8 cellular contexts compared by ENCODE assay signal in the genomic region with DNA sequence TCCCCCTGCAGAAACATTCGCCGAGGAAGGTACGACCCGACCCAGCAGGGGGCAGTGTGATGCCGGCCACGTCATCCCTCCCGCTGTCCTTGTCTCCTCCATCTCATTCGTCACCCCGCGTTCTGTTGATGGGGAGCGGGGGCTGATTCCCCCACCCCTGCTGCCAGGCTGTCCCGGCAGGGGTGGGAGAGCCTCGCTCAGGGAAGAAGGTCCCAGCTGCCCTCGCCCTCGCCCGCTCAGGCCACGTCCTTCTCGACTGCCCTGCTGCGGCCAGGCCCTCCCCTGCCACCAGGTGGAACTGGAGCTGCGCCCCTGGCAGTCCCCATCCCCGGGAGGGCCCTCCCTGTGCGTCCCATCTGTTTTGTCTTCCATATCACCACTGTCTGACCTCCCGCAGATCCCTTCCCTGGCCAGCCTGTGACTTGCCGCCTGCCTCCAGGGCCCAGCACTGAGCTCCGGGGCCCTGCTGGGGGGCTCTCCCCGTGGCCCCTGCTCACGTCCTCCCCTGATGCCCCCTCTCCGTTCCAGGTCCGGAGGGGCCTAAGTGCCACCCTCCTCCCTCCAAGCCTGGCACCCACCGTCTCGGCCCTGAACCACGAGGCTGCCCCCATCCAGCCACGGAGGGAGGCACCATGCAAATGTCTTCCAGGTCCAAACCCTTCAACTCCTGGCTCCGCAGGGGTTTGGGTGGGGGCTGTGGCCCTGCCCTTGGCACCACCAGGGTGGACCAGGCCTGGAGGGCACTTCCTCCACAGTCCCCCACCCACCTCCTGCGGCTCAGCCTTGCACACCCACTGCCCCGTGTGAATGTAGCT. TPM values are rescaled to one million over a fixed set of nuclear protein-coding genes. Genes with fewer than 3 reads are reported as not detected.
DNase-seq lines count a peak whose midpoint lies in the region; ATAC-seq and TF ChIP-seq lines count a peak whose summit lies in the region.

No MANE protein-coding gene starts in this region.

- POLR2A ChIA-PET in SK-N-SH (lab: Yijun Ruan, JAX): interaction anchor here (0.7 to 1.5 kb wide), 3 partner anchors 8 to 273 kb away, joined by 3 to 5 read pairs (median 3); no protein-coding TSS in a partner anchor

- TF ChIP-seq CTCF in DOHH2 (IDR thresholded peaks at IDR 0.05; ENCODE audit: low read depth, low read length, poor library complexity, severe bottlenecking): peak; percentile 96
- peak; percentile 96 for TF ChIP-seq CTCF in SK-N-SH (IDR thresholded peaks at IDR 0.05)
- peak; percentile 87 for TF ChIP-seq CTCF in osteocyte (IDR thresholded peaks at IDR 0.05)

- 33% methylated on average over 21 of the region's 36 CpGs for WGBS in SK-N-SH (ENCODE audit: low lambda C conversion rate)

- TF ChIP-seq EP300 in SK-N-SH (IDR thresholded peaks at IDR 0.05; ENCODE audit: borderline replicate concordance in 1 of 2, low read depth in 1 of 2, low read length in 1 of 2): no peak

- H3K4me1 ChIP-seq in DOHH2 (ENCODE audit: control insufficient read depth, low read length): peaks cover 25% of the 10 kb centered on the region
- peaks cover 0 to 30% of the 10 kb centered on the region in 2 experiments; a peak in 1 of 4 replicates for H3K4me1 ChIP-seq in SK-N-SH (ENCODE audit: control insufficient read depth in 1 of 2, insufficient read depth in 2 of 2, low read depth in 1 of 2, low read length in 1 of 2)

- H3K9me3 Mint-ChIP-seq in osteocyte (ENCODE audit: unreplicated experiment): no peaks in the 10 kb centered on the region

- H3K9me3 ChIP-seq in DOHH2 (ENCODE audit: control insufficient read depth, insufficient read depth, low read length): no peaks in the 10 kb centered on the region
- H3K9me3 ChIP-seq in SK-N-SH: no peaks in the 10 kb centered on the region

- H3K4me3 ChIP-seq in DOHH2 (ENCODE audit: low read length) (peak overlapping the region; percentile 79), SK-N-SH (ENCODE audit: low read depth in 2 of 2, low read length in 1 of 2) (peak overlapping the region; percentile 47 to 65)

- H3F3A ChIP-seq in DOHH2 (ENCODE audit: control insufficient read depth, insufficient read depth) (no peaks in the 10 kb centered on the region), SK-N-SH (replicated peaks; ENCODE audit: insufficient read depth) (no peaks in the 10 kb centered on the region)

- peak overlapping the region; percentile 90 for H2AFZ ChIP-seq in SK-N-SH (ENCODE audit: low read depth)

- H3K36me3 ChIP-seq in DOHH2 (ENCODE audit: control insufficient read depth, low read length) (no peaks in the 10 kb centered on the region), SK-N-SH (replicated peaks in 1 of 2; ENCODE audit: control insufficient read depth in 1 of 2, insufficient read depth in 2 of 2, low read length in 1 of 2) (no peaks in the 10 kb centered on the region)

- no peaks in the 10 kb centered on the region for H3K27me3 Mint-ChIP-seq in osteocyte (ENCODE audit: unreplicated experiment)

- H3K27ac ChIP-seq in DOHH2 (ENCODE audit: low read depth, low read length) (no peak overlapping the region), SK-N-SH (ENCODE audit: low read depth in 2 of 2, low read length in 1 of 2) (peak overlapping the region; percentile 16 to 20; a peak in 1 of 4 replicates)

- H4K20me1 ChIP-seq in DOHH2 (ENCODE audit: control insufficient read depth, insufficient read depth, low read depth, low read length) (0 out of 2 replicates have a peak, but pooled peaks cover 2% of the 10 kb centered on the region), SK-N-SH (ENCODE audit: insufficient read depth) (no peaks in the 10 kb centered on the region)

- peak; percentile 75 for TF ChIP-seq RAD21 in SK-N-SH (IDR thresholded peaks at IDR 0.05; ENCODE audit: low read length)

- no peaks in the 10 kb centered on the region for H3K27me3 ChIP-seq in DOHH2 (ENCODE audit: control insufficient read depth, low read length)
- no peaks in the 10 kb centered on the region for H3K27me3 ChIP-seq in SK-N-SH (ENCODE audit: insufficient read depth)

- DNase-seq in LoVo (ENCODE audit: low spot score): peak; percentile 62
- DNase-seq in SK-N-SH: peak; percentile 91
- DNase-seq in activated naive CD4-positive, alpha-beta T cell treated with anti-CD3 and anti-CD28 coated beads, Interleukin-2, amount 50 U/mL, for 16 hours: peak; percentile 85
- DNase-seq in glomerular visceral epithelial cell (ENCODE audit: extremely low spot score): peak; percentile 79
- DNase-seq in osteocyte (ENCODE audit: extremely low spot score, unreplicated experiment): no peak
- peak; percentile 88 for DNase-seq in superior temporal gyrus (ENCODE audit: extremely low spot score)

- H3K4me2 ChIP-seq in DOHH2 (ENCODE audit: low read length) (peak overlapping the region; percentile 98), SK-N-SH (peak overlapping the region; percentile 84; the same call in 1 of the 2 replicates)

- no peak for ATAC-seq in HG02588 (IDR thresholded peaks at IDR 0.05; ENCODE audit: unreplicated experiment)

- H3K79me2 ChIP-seq in DOHH2 (ENCODE audit: control insufficient read depth, low read length): no peaks in the 10 kb centered on the region
- no peaks in the 10 kb centered on the region for H3K79me2 ChIP-seq in SK-N-SH (ENCODE audit: insufficient read depth)

- peak overlapping the region; percentile 54 for H3K27ac Mint-ChIP-seq in osteocyte (ENCODE audit: unreplicated experiment)

- peak overlapping the region; percentile 69 for H3K4me3 Mint-ChIP-seq in osteocyte (ENCODE audit: unreplicated experiment)

- no peaks in the 10 kb centered on the region for H3K36me3 Mint-ChIP-seq in osteocyte (ENCODE audit: unreplicated experiment)

- peaks cover 15% of the 10 kb centered on the region for H3K4me1 Mint-ChIP-seq in osteocyte (ENCODE audit: unreplicated experiment)

- H3K9me2 ChIP-seq in DOHH2 (replicated peaks; ENCODE audit: control insufficient read depth, low read length) (no peaks in the 10 kb centered on the region), SK-N-SH (no peaks in the 10 kb centered on the region)

- CTCF ChIA-PET in SK-N-SH (lab: Yijun Ruan, JAX): interaction anchor here (0.6 to 17.7 kb wide), 48 partner anchors 10 to 418 kb away, joined by 3 to 420 read pairs (median 6); a partner anchor contains a TSS

- peak overlapping the region; percentile 56; the same call in 1 of the 2 replicates for H3K9ac ChIP-seq in SK-N-SH

TF ChIP-seq in SK-N-SH, 30 proteins besides CTCF, POLR2A, EP300 and RAD21:
- TF ChIP-seq SMC3 (IDR thresholded peaks at IDR 0.05; ENCODE audit: low read depth, low read length) (peak; percentile 55), RFX5 (IDR thresholded peaks at IDR 0.05; ENCODE audit: low read length) (no peak), GATA2 (CRISPR knock-in tag; IDR thresholded peaks at IDR 0.05) (peak; percentile 91), MXI1 (IDR thresholded peaks at IDR 0.05; ENCODE audit: low read depth, low read length) (0 out of 2 replicates have a peak, but pooled peaks have one; percentile 34), SIN3A (IDR thresholded peaks at IDR 0.05; ENCODE audit: borderline replicate concordance, low read depth, low read length) (peak; percentile 60; the same call in 1 of the 2 replicates), CHD2 (IDR thresholded peaks at IDR 0.05; ENCODE audit: low read length, partially characterized antibody) (peak; percentile 12), FOXJ3 (CRISPR knock-in tag; IDR thresholded peaks at IDR 0.05) (no peak)
- TF ChIP-seq, protein P1, sequence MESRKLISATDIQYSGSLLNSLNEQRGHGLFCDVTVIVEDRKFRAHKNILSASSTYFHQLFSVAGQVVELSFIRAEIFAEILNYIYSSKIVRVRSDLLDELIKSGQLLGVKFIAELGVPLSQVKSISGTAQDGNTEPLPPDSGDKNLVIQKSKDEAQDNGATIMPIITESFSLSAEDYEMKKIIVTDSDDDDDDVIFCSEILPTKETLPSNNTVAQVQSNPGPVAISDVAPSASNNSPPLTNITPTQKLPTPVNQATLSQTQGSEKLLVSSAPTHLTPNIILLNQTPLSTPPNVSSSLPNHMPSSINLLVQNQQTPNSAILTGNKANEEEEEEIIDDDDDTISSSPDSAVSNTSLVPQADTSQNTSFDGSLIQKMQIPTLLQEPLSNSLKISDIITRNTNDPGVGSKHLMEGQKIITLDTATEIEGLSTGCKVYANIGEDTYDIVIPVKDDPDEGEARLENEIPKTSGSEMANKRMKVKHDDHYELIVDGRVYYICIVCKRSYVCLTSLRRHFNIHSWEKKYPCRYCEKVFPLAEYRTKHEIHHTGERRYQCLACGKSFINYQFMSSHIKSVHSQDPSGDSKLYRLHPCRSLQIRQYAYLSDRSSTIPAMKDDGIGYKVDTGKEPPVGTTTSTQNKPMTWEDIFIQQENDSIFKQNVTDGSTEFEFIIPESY (IDR thresholded peaks at IDR 0.05; ENCODE audit: borderline replicate concordance, low read depth): no peak
- TF ChIP-seq, protein P2, sequence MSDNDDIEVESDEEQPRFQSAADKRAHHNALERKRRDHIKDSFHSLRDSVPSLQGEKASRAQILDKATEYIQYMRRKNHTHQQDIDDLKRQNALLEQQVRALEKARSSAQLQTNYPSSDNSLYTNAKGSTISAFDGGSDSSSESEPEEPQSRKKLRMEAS (IDR thresholded peaks at IDR 0.05; ENCODE audit: low read depth): no peak
- TF ChIP-seq, protein P3, sequence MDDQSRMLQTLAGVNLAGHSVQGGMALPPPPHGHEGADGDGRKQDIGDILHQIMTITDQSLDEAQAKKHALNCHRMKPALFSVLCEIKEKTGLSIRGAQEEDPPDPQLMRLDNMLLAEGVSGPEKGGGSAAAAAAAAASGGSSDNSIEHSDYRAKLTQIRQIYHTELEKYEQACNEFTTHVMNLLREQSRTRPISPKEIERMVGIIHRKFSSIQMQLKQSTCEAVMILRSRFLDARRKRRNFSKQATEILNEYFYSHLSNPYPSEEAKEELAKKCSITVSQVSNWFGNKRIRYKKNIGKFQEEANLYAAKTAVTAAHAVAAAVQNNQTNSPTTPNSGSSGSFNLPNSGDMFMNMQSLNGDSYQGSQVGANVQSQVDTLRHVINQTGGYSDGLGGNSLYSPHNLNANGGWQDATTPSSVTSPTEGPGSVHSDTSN (IDR thresholded peaks at IDR 0.05): no peak

RNA-seq across cellular contexts. Expression of a gene that starts 20.6 kb away (rescaled TPM):
- polyA plus RNA-seq in SK-N-SH (2012; rRNA removed): 1.8 and 2.5 TPM in 2 replicates
- 1.2 and 1.3 TPM in 2 replicates for polyA plus RNA-seq in SK-N-SH (2012; cell fraction: cytosol; rRNA removed)
- 6.0 and 9.8 TPM in 2 replicates for polyA plus RNA-seq in SK-N-SH (2012; cell fraction: nucleus; rRNA removed)
- total RNA-seq in osteocyte: 1.0 and 1.7 TPM in 2 replicates

RNA-seq across cellular contexts. Expression of a gene that starts 50.7 kb away (rescaled TPM):
- polyA plus RNA-seq in SK-N-SH (2012; rRNA removed): 15.2 and 15.6 TPM in 2 replicates
- polyA plus RNA-seq in SK-N-SH (2012; cell fraction: cytosol; rRNA removed): 15.7 and 16.6 TPM in 2 replicates
- polyA plus RNA-seq in SK-N-SH (2012; cell fraction: nucleus; rRNA removed): 8.5 and 13.7 TPM in 2 replicates
- total RNA-seq in osteocyte: 40.6 and 43.0 TPM in 2 replicates
